Comparison of ENCODE assay signal across 15 cellular contexts in genomic region chr9:135241381-135242380, GRCh38.
A peak's percentile ranks its signal among the peaks of the same experiment; 100 is the strongest.
DNase-seq lines count a peak whose midpoint lies in the region; ATAC-seq and TF ChIP-seq lines count a peak whose summit lies in the region.
"Had no signal": no experiment of that assay in that cellular context is flagged by ENCODE, and none has a peak within 500 bp of the region (broad histone marks: within the 10 kb centered on the region; RNA-seq: fewer than 3 reads in every experiment).

No MANE protein-coding gene starts in this region.

- H3K9me3 Mint-ChIP-seq in MCF 10A (ENCODE audit: unreplicated experiment), result no peaks in the 10 kb centered on the region

- peaks cover 42% of the 10 kb centered on the region for H3K27me3 Mint-ChIP-seq in MCF 10A (ENCODE audit: insufficient read depth, unreplicated experiment)

- peaks cover 0 to 53% of the 10 kb centered on the region in 2 donors for H3K27me3 ChIP-seq in breast epithelium
- H3K27me3 ChIP-seq in RWPE2 (ENCODE audit: insufficient read depth, poor library complexity, severe bottlenecking), result peaks cover 60% of the 10 kb centered on the region

- H3K4me1 ChIP-seq in breast epithelium (peaks cover 0 to 7% of the 10 kb centered on the region in 2 donors), RWPE2 (ENCODE audit: insufficient read depth, poor library complexity, severe bottlenecking) (no peaks in the 10 kb centered on the region)

- H3K4me3 ChIP-seq in breast epithelium (no peak overlapping the region), RWPE2 (ENCODE audit: severe bottlenecking) (no peak overlapping the region)

- CTCF ChIA-PET in MCF 10A (lab: Yijun Ruan, JAX), result no interaction called here

- H3K36me3 Mint-ChIP-seq in MCF 10A (ENCODE audit: insufficient read depth, unreplicated experiment), result no peaks in the 10 kb centered on the region

- peak; percentile 55 for ATAC-seq in RWPE2 (ENCODE audit: low read depth)

- BruUV-seq in MCF 10A (replicated peaks; lab: Mats Ljungman, UMichigan), result no TSS peak

- H3K4me3 Mint-ChIP-seq in MCF 10A (ENCODE audit: unreplicated experiment), result no peak overlapping the region

- intact Hi-C loops in MCF 10A (cut with micrococcal nuclease), result no loop called here
- intact Hi-C loops in breast epithelium (cut with DNase I; ENCODE audit: low total_unique reads), result no loop called here

- POLR2A ChIA-PET in MCF 10A (lab: Yijun Ruan, JAX), result no interaction called here

- H3K4me1 Mint-ChIP-seq in MCF 10A (ENCODE audit: insufficient read depth, unreplicated experiment), result no peaks in the 10 kb centered on the region

- H3K27ac ChIP-seq in breast epithelium, result no peak overlapping the region
- no peak overlapping the region for H3K27ac ChIP-seq in RWPE2 (ENCODE audit: poor library complexity, severe bottlenecking)
- H3K27ac ChIP-seq in temporal lobe (ENCODE audit: low read depth, low read length), result peak overlapping the region; percentile 72

- H3K27ac Mint-ChIP-seq in MCF 10A (ENCODE audit: low read depth, unreplicated experiment), result no peak overlapping the region

- no peaks in the 10 kb centered on the region for H3K9me3 ChIP-seq in breast epithelium
- no peaks in the 10 kb centered on the region for H3K9me3 ChIP-seq in RWPE2 (ENCODE audit: severe bottlenecking)

- peak; percentile 28 for DNase-seq in MCF 10A (ENCODE audit: unreplicated experiment)
- no peak for DNase-seq in breast epithelium (ENCODE audit: low spot score in 2 of 2)
- DNase-seq in RWPE2 (ENCODE audit: low spot score), result peak; percentile 47
- DNase-seq in iPS-NIHi11 (ENCODE audit: low spot score), result peak; percentile 68
- DNase-seq in activated CD8-positive, alpha-beta memory T cell treated with anti-CD3 and anti-CD28 coated beads, Interleukin-2, amount 50 U/mL, for 48 hours, result no peak
- DNase-seq in activated CD4-positive, CD25-positive, alpha-beta regulatory T cell (lab: John Stamatoyannopoulos, UW), result no peak
- no peak for DNase-seq in NCI-H146 treated with DMSO at 0.1 percent for 48 hours (lab: John Stamatoyannopoulos, UW; ENCODE audit: unreplicated experiment)
- DNase-seq: ACHN; activated CD4-positive, alpha-beta T cell treated with anti-CD3 and anti-CD28 coated beads, Interleukin-2, amount 50 U/mL, for 4 hours; activated effector memory CD4-positive, alpha-beta T cell treated with Interleukin-2 at 50 U/mL for 16 hours; effector CD4-positive, alpha-beta T cell; NCI-H1105 treated with DMSO at 0.1 percent for 48 hours; NCI-H524; T-helper 9 cell had no signal

- TF ChIP-seq CTCF in MCF 10A (IDR thresholded peaks at IDR 0.05; ENCODE audit: unreplicated experiment) (no peak), breast epithelium (IDR thresholded peaks at IDR 0.05) (no peak), RWPE2 (IDR thresholded peaks at IDR 0.05; ENCODE audit: poor library complexity, severe bottlenecking) (peak; percentile 28)

- no peak for TF ChIP-seq POLR2A in breast epithelium (IDR thresholded peaks at IDR 0.05)

- H3K36me3 ChIP-seq in breast epithelium, result no peaks in the 10 kb centered on the region
- H3K36me3 ChIP-seq in RWPE2 (ENCODE audit: low read depth), result no peaks in the 10 kb centered on the region

Comparison
In these comparisons a context has a peak if more than half of its experiments do, and no peak if none do; other contexts are left out.
1. DNase-seq: peak in MCF 10A (single experiment), RWPE2 (single experiment) and iPS-NIHi11 (single experiment); none in breast epithelium (0 of 2), activated CD8-positive, alpha-beta memory T cell treated with anti-CD3 and anti-CD28 coated beads, Interleukin-2, amount 50 U/mL, for 48 hours (single experiment), activated CD4-positive, CD25-positive, alpha-beta regulatory T cell (0 of 4) and NCI-H146 treated with DMSO at 0.1 percent for 48 hours (single experiment).